ENCODE assay signal across 1 cellular context in genomic region chr11:118263694-118264567, GRCh38.
A peak's percentile ranks its signal among the peaks of the same experiment; 100 is the strongest.
TF ChIP-seq lines count a peak whose summit lies in the region.

Gene MPZL2, minus strand, starts transcription at chr11:118264297. Its CDS starts 144 bp downstream, at chr11:118264153.

TF ChIP-seq in K562, 482 proteins besides CTCF, POLR2A, EP300 and RAD21 (continued from another document):
- TF ChIP-seq ARID4B (CRISPR knock-in tag; IDR thresholded peaks at IDR 0.05) = no peak
- no peak for TF ChIP-seq YBX1 (IDR thresholded peaks at IDR 0.05)
- TF ChIP-seq L3MBTL2 (IDR thresholded peaks at IDR 0.05) = no peak
- TF ChIP-seq ZNF431 (CRISPR knock-in tag; IDR thresholded peaks at IDR 0.05) = peak; percentile 35; the same call in 1 of the 2 replicates
- TF ChIP-seq BHLHE40 (IDR thresholded peaks at IDR 0.05; ENCODE audit: low read length) = no peak
- no peak for TF ChIP-seq TEAD4 (IDR thresholded peaks at IDR 0.05; ENCODE audit: low read length)
- no peak for TF ChIP-seq TEAD4 (CRISPR knock-in tag; IDR thresholded peaks at IDR 0.05; ENCODE audit: borderline replicate concordance)
